Comparison of ENCODE assay signal across 8 cellular contexts in the genomic region with DNA sequence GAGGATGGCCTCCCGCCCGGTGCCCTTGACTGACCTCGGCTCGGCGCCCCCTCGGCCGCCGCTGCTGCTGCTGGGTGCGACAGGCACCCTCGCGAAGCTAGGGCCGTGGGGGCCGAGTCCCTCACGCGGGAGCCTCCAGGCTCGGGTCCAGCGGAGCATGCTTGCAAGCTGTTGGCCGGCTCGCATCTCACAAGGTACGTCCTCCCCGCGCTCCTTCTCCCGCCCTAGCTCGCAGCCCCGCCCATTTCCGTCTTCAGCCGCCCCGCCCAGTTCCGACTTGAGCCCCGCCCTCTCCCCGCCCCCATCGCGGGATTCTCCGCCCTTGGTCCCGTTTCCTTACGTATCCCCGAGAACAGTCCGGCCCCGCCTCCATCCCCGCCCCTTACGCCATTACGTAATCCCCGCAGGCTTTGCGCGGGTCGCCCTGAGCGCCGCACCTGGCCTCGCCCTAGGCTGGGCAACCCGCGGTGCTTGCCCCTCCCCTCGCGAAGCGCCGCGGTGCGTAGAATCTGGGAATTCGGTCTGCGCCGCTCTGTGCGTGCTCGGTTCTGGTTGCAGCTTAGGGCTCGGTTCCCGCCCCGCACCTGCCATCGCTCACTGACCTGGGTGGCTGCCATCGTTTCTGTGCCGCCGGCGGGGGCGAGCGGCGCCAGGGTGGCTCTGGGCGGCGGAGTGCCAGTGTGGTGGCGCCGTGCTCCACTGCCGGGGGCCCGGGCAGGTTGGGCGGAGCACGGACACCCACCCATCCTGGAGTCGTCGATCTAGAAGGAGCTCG. TPM values are rescaled to one million over a fixed set of nuclear protein-coding genes. Genes with fewer than 3 reads are reported as not detected.
DNase-seq lines count a peak whose midpoint lies in the region; ATAC-seq and TF ChIP-seq lines count a peak whose summit lies in the region.

A gene with protein sequence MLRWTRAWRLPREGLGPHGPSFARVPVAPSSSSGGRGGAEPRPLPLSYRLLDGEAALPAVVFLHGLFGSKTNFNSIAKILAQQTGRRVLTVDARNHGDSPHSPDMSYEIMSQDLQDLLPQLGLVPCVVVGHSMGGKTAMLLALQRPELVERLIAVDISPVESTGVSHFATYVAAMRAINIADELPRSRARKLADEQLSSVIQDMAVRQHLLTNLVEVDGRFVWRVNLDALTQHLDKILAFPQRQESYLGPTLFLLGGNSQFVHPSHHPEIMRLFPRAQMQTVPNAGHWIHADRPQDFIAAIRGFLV (minus strand): TSS at position 191 of the 775 bp plus-strand sequence. CDS start 32 bp downstream, at position 159.

- H3K14ac ChIP-seq in H9 (ENCODE audit: insufficient read depth, low read length) = peak within 1 kb of the TSS; percentile 97

- peak within 1 kb of the TSS; percentile 61; the same call in 1 of the 2 replicates for H3K4ac ChIP-seq in H9 (ENCODE audit: low read depth, low read length)

- peaks cover 3% of the 10 kb centered on the region; the same call in 1 of the 2 replicates for H3K36me3 ChIP-seq in MG63

- peak within 1 kb of the TSS; percentile 44 for H2AK5ac ChIP-seq in H9 (ENCODE audit: insufficient read length, low read length)

- H3K56ac ChIP-seq in H9 (ENCODE audit: insufficient read length, low read depth, low read length) = no peak within 1 kb of the TSS

- no peaks in the 10 kb centered on the region for H3K79me1 ChIP-seq in H9 (ENCODE audit: insufficient read depth, low read depth, low read length, poor library complexity, severe bottlenecking)

- H3K27ac Mint-ChIP-seq in H9 (peak within 1 kb of the TSS; percentile 96 to 99 (median 99)), nephron (peak within 1 kb of the TSS; percentile 81 to 97 (median 95))

- H3K9me3 Mint-ChIP-seq in H9 = peaks cover 0 to 2% of the 10 kb centered on the region in 2 experiments; a peak in 1 of 5 replicates
- H3K9me3 Mint-ChIP-seq in nephron = no peaks in the 10 kb centered on the region

- H3K4me2 ChIP-seq in H9 (ENCODE audit: insufficient read depth, insufficient read length, low read length) = peak within 1 kb of the TSS; percentile 56

- H3K23me2 ChIP-seq in H9 (ENCODE audit: insufficient read length, low read depth, low read length, poor library complexity, severe bottlenecking) = peaks cover 10% of the 10 kb centered on the region

- no peak within 1 kb of the TSS for H2BK15ac ChIP-seq in H9 (ENCODE audit: low read depth, low read length)

- no peak within 1 kb of the TSS for H2BK120ac ChIP-seq in H9 (ENCODE audit: low read depth, low read length, poor library complexity, severe bottlenecking)

- peaks cover 33 to 48% of the 10 kb centered on the region in 2 experiments for H3K4me1 Mint-ChIP-seq in H9
- peaks cover 19% of the 10 kb centered on the region for H3K4me1 Mint-ChIP-seq in nephron

- H3K18ac ChIP-seq in H9 (ENCODE audit: insufficient read length, low read depth, low read length) = peak within 1 kb of the TSS; percentile 98

- peak within 1 kb of the TSS; percentile 53 for H2BK12ac ChIP-seq in H9 (ENCODE audit: insufficient read length, low read depth, low read length)

- no peaks in the 10 kb centered on the region; the same call in 1 of the 2 replicates for H3K27me3 ChIP-seq in H9 (ENCODE audit: insufficient read depth, low read length)
- H3K27me3 ChIP-seq in MG63 = no peaks in the 10 kb centered on the region

- H4K20me1 ChIP-seq in H9 (ENCODE audit: control insufficient read depth, insufficient read depth, insufficient read length) = no peaks in the 10 kb centered on the region

- H2BK20ac ChIP-seq in H9 (ENCODE audit: low read depth, low read length, poor library complexity, severe bottlenecking) = no peak within 1 kb of the TSS

- no peak within 1 kb of the TSS for H4K8ac ChIP-seq in H9 (replicated peaks; ENCODE audit: insufficient read length, low read depth, low read length)

- TF ChIP-seq CTCF in H9 (conservative IDR thresholded peaks at IDR 0.05) (no peak), fibroblast of pulmonary artery (IDR thresholded peaks at IDR 0.05; ENCODE audit: low read length, missing control alignments) (no peak), nephron (IDR thresholded peaks at IDR 0.05; ENCODE audit: unreplicated experiment in 3 of 3) (no peak)

- H4K91ac ChIP-seq in H9 (ENCODE audit: insufficient read length, low read depth, low read length) = peak within 1 kb of the TSS; percentile 97

- H2BK5ac ChIP-seq in H9 (ENCODE audit: insufficient read length, low read length) = no peak within 1 kb of the TSS

- H3T11ph ChIP-seq in H9 (ENCODE audit: low read length) = no peak within 1 kb of the TSS

- peak within 1 kb of the TSS; percentile 67 for H3K4me3 ChIP-seq in MG63
- H3K4me3 ChIP-seq in fibroblast of pulmonary artery (replicated peaks; ENCODE audit: low read depth, low read length) = peak within 1 kb of the TSS; percentile 77

- no peak within 1 kb of the TSS for H2AFZ ChIP-seq in H9 (ENCODE audit: low read length)

- H3K27ac ChIP-seq in H9 (ENCODE audit: insufficient read length, low read depth, low read length) = no peak within 1 kb of the TSS

- DNase-seq in ELR (ENCODE audit: low read depth) (peak; percentile 94), H9 (peak; percentile 98), MG63 (peak; percentile 87), SHP77 (lab: John Stamatoyannopoulos, UW) (peak; percentile 93 to 94), fibroblast of pulmonary artery (ENCODE audit: low read depth) (peak; percentile 97)
- DNase-seq in activated effector memory CD4-positive, alpha-beta T cell treated with Interleukin-2 at 50 U/mL for 16 hours = peak; percentile 98
- peak; percentile 99 for DNase-seq in stimulated activated naive CD8-positive, alpha-beta T cell treated with anti-CD3 and anti-CD28 coated beads, Interleukin-15, Interleukin-2, amounts not matched to agents 100 U/mL and 50 U/mL, for 24 hours

- H3K79me2 ChIP-seq in H9 (ENCODE audit: insufficient read depth, low read length) = no peaks in the 10 kb centered on the region

- H3K36me3 Mint-ChIP-seq in H9 (ENCODE audit: insufficient read depth in 1 of 3, low read depth in 3 of 3) = peaks cover 6 to 23% (median 20%) of the 10 kb centered on the region in 3 experiments
- H3K36me3 Mint-ChIP-seq in nephron (ENCODE audit: low read depth) = no peaks in the 10 kb centered on the region

- peaks cover 8% of the 10 kb centered on the region; the same call in 1 of the 2 replicates for H3K4me1 ChIP-seq in H9 (ENCODE audit: insufficient read depth, low read length)

- H3K9ac ChIP-seq in H9 (ENCODE audit: extremely low read depth, insufficient read length, low read length) = peak within 1 kb of the TSS; percentile 76

- no CpG with 5 or more reads among the region's 84 CpGs for WGBS in H9 (ENCODE audit: extremely low coverage, insufficient read length, low lambda C conversion rate)

- no peaks in the 10 kb centered on the region for H3K9me3 ChIP-seq in H9 (ENCODE audit: control insufficient read depth, low read depth, low read length)
- no peaks in the 10 kb centered on the region for H3K9me3 ChIP-seq in MG63

- H3K4me3 Mint-ChIP-seq in H9 (peak within 1 kb of the TSS; percentile 93 to 96), nephron (peak within 1 kb of the TSS; percentile 94 to 96 (median 95))

- H4K5ac ChIP-seq in H9 (ENCODE audit: insufficient read length, low read depth, low read length) = peak within 1 kb of the TSS; percentile 24

- ATAC-seq in stimulated activated naive CD8-positive, alpha-beta T cell treated with anti-CD3 and anti-CD28 coated beads, Interleukin-15, Interleukin-2, amounts not matched to agents 100 U/mL and 50 U/mL, for 24 hours = peak; percentile 92

- no peak within 1 kb of the TSS for H3K23ac ChIP-seq in H9 (ENCODE audit: insufficient read length, low read depth, low read length)

- H3K27me3 Mint-ChIP-seq in H9 (ENCODE audit: low read depth) (peaks cover 15% of the 10 kb centered on the region), nephron (ENCODE audit: low read depth) (peaks cover 7% of the 10 kb centered on the region)

RNA-seq across cellular contexts. Expression of the gene that starts here (rescaled TPM):
- total RNA-seq in H9 (2021) = 29.4 and 34.4 TPM in 2 replicates
- 5.0 and 16.7 TPM in 2 replicates for total RNA-seq in MG63 (2014; rRNA removed; shearing (Covaris generic); ENCODE audit: low replicate concordance)
